Comparison of ENCODE assay signal across 20 cellular contexts in genomic region chr20:60123096-60123495, GRCh38.
DNase-seq lines count a peak whose midpoint lies in the region; ATAC-seq and TF ChIP-seq lines count a peak whose summit lies in the region.
"Had no signal": no experiment of that assay in that cellular context is flagged by ENCODE, and none has a peak within 500 bp of the region (broad histone marks: within the 10 kb centered on the region; RNA-seq: fewer than 3 reads in every experiment).

No MANE protein-coding gene starts in this region.

- ATAC-seq in GM21528 (IDR thresholded peaks at IDR 0.05; ENCODE audit: low FRiP score, unreplicated experiment) (no peak), GM23338 (no peak), Right ventricle myocardium inferior (no peak), GM19351 (IDR thresholded peaks at IDR 0.05; ENCODE audit: unreplicated experiment) (no peak)
- ATAC-seq: CD8-positive, alpha-beta T cell; GM12878; HCT116 had no signal

- no peaks in the 10 kb centered on the region for H3K4me1 Mint-ChIP-seq in GM23338
- H3K4me1 Mint-ChIP-seq: B cell had no signal

- no peak for TF ChIP-seq CTCF in fibroblast of mammary gland (conservative IDR thresholded peaks at IDR 0.05; ENCODE audit: control insufficient read depth, insufficient read depth, low read depth, low read length)
- TF ChIP-seq CTCF in GM23338 (conservative IDR thresholded peaks at IDR 0.05; ENCODE audit: low read depth in 2 of 2): no peak

- H3K4me3 Mint-ChIP-seq in GM23338: no peak overlapping the region
- H3K4me3 Mint-ChIP-seq: B cell; CD8-positive, alpha-beta T cell; HFFc6 had no signal

- H3K14ac ChIP-seq in neuronal stem cell (ENCODE audit: low read length): no peak overlapping the region

- no peak overlapping the region for H4K8ac ChIP-seq in neuronal stem cell (ENCODE audit: low read depth, low read length)

- H3K27ac Mint-ChIP-seq in GM23338: no peak overlapping the region
- H3K27ac Mint-ChIP-seq: B cell; CD8-positive, alpha-beta T cell; HFFc6 had no signal

- H3K4ac ChIP-seq in neuronal stem cell (ENCODE audit: low read length): no peak overlapping the region

- H3K4me2 ChIP-seq in neuronal stem cell (ENCODE audit: insufficient read depth, low read length, poor library complexity, severe bottlenecking): no peak overlapping the region
- no peak overlapping the region for H3K4me2 ChIP-seq in GM23338
- H3K4me2 ChIP-seq: BLaER1 treated with 17β-estradiol and CSF1 and Interleukin-3, amounts not matched to agents 10 nM and 100 nM had no signal

- DNase-seq in Daoy (ENCODE audit: low read depth): peak; percentile 18
- peak; percentile 14 for DNase-seq in fibroblast of mammary gland (ENCODE audit: low read depth)
- no peak for DNase-seq in neuronal stem cell (ENCODE audit: low spot score)
- no peak for DNase-seq in GM23338 (ENCODE audit: low spot score)
- no peak for DNase-seq in Right ventricle myocardium inferior (ENCODE audit: missing footprints)
- DNase-seq: 8988T; Calu3; CD8-positive, alpha-beta T cell; DMS79 treated with DMSO at 0.1 percent for 48 hours; EL; GOT3; H7; HFFc6 had no signal

- H2BK120ac ChIP-seq in neuronal stem cell (ENCODE audit: low read depth, low read length): no peak overlapping the region

- no peaks in the 10 kb centered on the region for H3K79me2 ChIP-seq in GM23338 (replicated peaks; ENCODE audit: insufficient read depth)

- peaks cover 0 to 5% (median 0%) of the 10 kb centered on the region in 3 experiments for H3K27me3 ChIP-seq in neuronal stem cell (ENCODE audit: control insufficient read depth in 3 of 3, insufficient read depth in 3 of 3, low read depth in 1 of 3, low read length in 3 of 3)
- no peaks in the 10 kb centered on the region for H3K27me3 ChIP-seq in GM23338 (ENCODE audit: insufficient read depth)
- H3K27me3 ChIP-seq: BLaER1 treated with 17β-estradiol and CSF1 and Interleukin-3, amounts not matched to agents 10 nM and 100 nM had no signal

- H3K79me1 ChIP-seq in neuronal stem cell (ENCODE audit: low read depth, low read length): no peaks in the 10 kb centered on the region

- H3K4me1 ChIP-seq in neuronal stem cell (ENCODE audit: control insufficient read depth in 2 of 2, insufficient read depth in 1 of 2, low read depth in 1 of 2, low read length in 2 of 2): no peaks in the 10 kb centered on the region
- no peaks in the 10 kb centered on the region for H3K4me1 ChIP-seq in GM23338 (ENCODE audit: insufficient read depth)

- no peak overlapping the region for H2BK12ac ChIP-seq in neuronal stem cell (ENCODE audit: low read length)

- H3K27me3 Mint-ChIP-seq in GM23338 (ENCODE audit: insufficient read depth, low read depth, poor library complexity): peaks cover 7% of the 10 kb centered on the region
- H3K27me3 Mint-ChIP-seq: B cell had no signal

- no peak overlapping the region for H4K91ac ChIP-seq in neuronal stem cell (ENCODE audit: low read depth, low read length, poor library complexity)

- no peak overlapping the region for H2AFZ ChIP-seq in neuronal stem cell (ENCODE audit: low read length)
- H2AFZ ChIP-seq in GM23338: no peak overlapping the region

- no peaks in the 10 kb centered on the region for H3K9me3 Mint-ChIP-seq in GM23338
- H3K9me3 Mint-ChIP-seq: CD8-positive, alpha-beta T cell; HFFc6 had no signal

- no peak overlapping the region for H2BK5ac ChIP-seq in neuronal stem cell (ENCODE audit: low read length)

- intact Hi-C loops in Right ventricle myocardium inferior (cut with DNase I): no loop called here

- WGBS in neuronal stem cell (ENCODE audit: extremely low coverage in 2 of 2, insufficient read length in 2 of 2, insufficient replicate concordance in 1 of 2), 2 donors: no CpG with 5 or more reads among the region's 8 CpGs

- H3K27ac ChIP-seq in KOPT-K1 (ENCODE audit: low read depth, low read length, poor library complexity, severe bottlenecking) (peak overlapping the region; percentile 58), neuronal stem cell (replicated peaks; ENCODE audit: low read length) (no peak overlapping the region), GM23338 (ENCODE audit: low read depth) (no peak overlapping the region)
- H3K27ac ChIP-seq: BLaER1 treated with 17β-estradiol and CSF1 and Interleukin-3, amounts not matched to agents 10 nM and 100 nM had no signal

- no peak overlapping the region for H2AK5ac ChIP-seq in neuronal stem cell (ENCODE audit: low read depth, low read length)

- no peaks in the 10 kb centered on the region for H3K9me3 ChIP-seq in KOPT-K1 (ENCODE audit: insufficient read depth, low read length, poor library complexity, severe bottlenecking)
- peaks cover 0 to 2% of the 10 kb centered on the region in 2 donors for H3K9me3 ChIP-seq in neuronal stem cell (replicated peaks in 1 of 2; ENCODE audit: control insufficient read depth in 2 of 2, insufficient read depth in 1 of 2, low read depth in 1 of 2, low read length in 2 of 2)

- no peaks in the 10 kb centered on the region for H4K20me1 ChIP-seq in GM23338 (replicated peaks; ENCODE audit: insufficient read depth)

- H3K23ac ChIP-seq in neuronal stem cell (ENCODE audit: low read depth, low read length, poor library complexity): no peak overlapping the region

- no peaks in the 10 kb centered on the region for H3K36me3 Mint-ChIP-seq in GM23338 (ENCODE audit: low read depth)
- H3K36me3 Mint-ChIP-seq: CD8-positive, alpha-beta T cell had no signal

- H3K9me2 ChIP-seq in GM23338 (ENCODE audit: insufficient read depth): no peaks in the 10 kb centered on the region

- H3F3A ChIP-seq in GM23338 (replicated peaks; ENCODE audit: low read depth): no peaks in the 10 kb centered on the region

- H2BK15ac ChIP-seq in neuronal stem cell (ENCODE audit: low read length): no peak overlapping the region

- no peak overlapping the region for H3K18ac ChIP-seq in neuronal stem cell (ENCODE audit: low read length)

- H3K4me3 ChIP-seq in fibroblast of mammary gland (ENCODE audit: control insufficient read depth, low read depth, low read length) (no peak overlapping the region), neuronal stem cell (ENCODE audit: low read length in 2 of 2) (no peak overlapping the region), GM23338 (no peak overlapping the region)
- H3K4me3 ChIP-seq: BLaER1 treated with 17β-estradiol and CSF1 and Interleukin-3, amounts not matched to agents 10 nM and 100 nM; GM12878 had no signal

- no peaks in the 10 kb centered on the region for H3K36me3 ChIP-seq in KOPT-K1 (ENCODE audit: insufficient read depth, low read length)
- no peaks in the 10 kb centered on the region for H3K36me3 ChIP-seq in neuronal stem cell (replicated peaks in 1 of 2; ENCODE audit: control insufficient read depth in 2 of 2, insufficient read depth in 2 of 2, low read length in 2 of 2)
- H3K36me3 ChIP-seq in GM23338 (ENCODE audit: insufficient read depth): no peaks in the 10 kb centered on the region

- peak overlapping the region; percentile 70 for H3K9ac ChIP-seq in neuronal stem cell (ENCODE audit: low read depth, low read length, poor library complexity)
- H3K9ac ChIP-seq: BLaER1 treated with 17β-estradiol and CSF1 and Interleukin-3, amounts not matched to agents 10 nM and 100 nM had no signal

TF ChIP-seq in GM23338, 12 proteins besides CTCF, POLR2A, EP300 and RAD21 (continues in another document):
- no peak for TF ChIP-seq REST (IDR thresholded peaks at IDR 0.05; ENCODE audit: unreplicated experiment)
- TF ChIP-seq EZH2phosphoT487 (IDR thresholded peaks at IDR 0.05; ENCODE audit: unreplicated experiment): no peak
- TF ChIP-seq POLR2AphosphoS5 (IDR thresholded peaks at IDR 0.05; ENCODE audit: low read depth): no peak

Comparison
In these comparisons a context has a peak if more than half of its experiments do, and no peak if none do; other contexts are left out.
1. DNase-seq: peak in Daoy (single experiment) and fibroblast of mammary gland (single experiment); none in neuronal stem cell (single experiment), GM23338 (single experiment) and Right ventricle myocardium inferior (single experiment).